ENCODE assay signal across 16 cellular contexts in the genomic region with DNA sequence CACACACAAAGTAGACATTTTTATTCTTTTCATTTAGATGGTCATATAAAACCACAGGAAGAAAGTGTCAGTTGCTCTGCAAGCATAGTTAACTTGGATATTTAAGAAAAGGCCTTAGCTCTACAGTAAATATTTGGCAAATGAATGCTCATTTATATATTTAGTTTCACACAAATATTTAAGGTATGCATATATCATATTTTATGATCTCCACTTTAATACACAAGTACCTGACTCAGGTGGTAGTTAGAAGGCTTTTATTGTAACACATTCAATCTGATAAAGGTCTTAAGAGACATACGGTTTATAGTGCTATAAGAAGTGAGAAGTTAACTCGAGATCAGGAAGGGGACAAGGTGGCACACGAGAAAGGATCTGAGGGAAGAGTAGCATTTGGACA.
DNase-seq lines count a peak whose midpoint lies in the region; ATAC-seq and TF ChIP-seq lines count a peak whose summit lies in the region.
"Had no signal": no experiment of that assay in that cellular context is flagged by ENCODE, and none has a peak within 500 bp of the region (broad histone marks: within the 10 kb centered on the region; RNA-seq: fewer than 3 reads in every experiment).

No MANE protein-coding gene starts in this region.

- H3K27ac ChIP-seq in mammary epithelial cell (ENCODE audit: insufficient read depth, low read depth, low read length) (no peak overlapping the region), PC-3 (ENCODE audit: low read length) (peak overlapping the region; percentile 31)
- H3K27ac ChIP-seq: 22Rv1; A549; BLaER1 treated with 17β-estradiol and CSF1 and Interleukin-3, amounts not matched to agents 10 nM and 100 nM; C4-2B had no signal

- H3K27me3 ChIP-seq in mammary epithelial cell (ENCODE audit: insufficient read depth, low read length) (no peaks in the 10 kb centered on the region), PC-3 (ENCODE audit: low read length) (no peaks in the 10 kb centered on the region)
- H3K27me3 ChIP-seq: BLaER1 treated with 17β-estradiol and CSF1 and Interleukin-3, amounts not matched to agents 10 nM and 100 nM had no signal

- H3K36me3 ChIP-seq in mammary epithelial cell (ENCODE audit: insufficient read depth, low read length) (no peaks in the 10 kb centered on the region), PC-3 (ENCODE audit: low read depth, low read length) (no peaks in the 10 kb centered on the region)

- POLR2A ChIA-PET in PC-3 (lab: Charles Lee; ENCODE audit: unreplicated experiment): no interaction called here

- no peak overlapping the region for H3K9ac ChIP-seq in mammary epithelial cell (ENCODE audit: insufficient read depth, low read length)
- no peak overlapping the region for H3K9ac ChIP-seq in PC-3 (ENCODE audit: low read length)
- H3K9ac ChIP-seq: BLaER1 treated with 17β-estradiol and CSF1 and Interleukin-3, amounts not matched to agents 10 nM and 100 nM had no signal

- no peak overlapping the region for H2AFZ ChIP-seq in mammary epithelial cell (ENCODE audit: low read depth, low read length)
- no peak overlapping the region for H2AFZ ChIP-seq in PC-3 (ENCODE audit: low read length)

- dilution Hi-C loops in mammary epithelial cell (cut with HindIII; ENCODE audit: low sequenced_read_pairs): no loop called here

- no peaks in the 10 kb centered on the region for H4K20me1 ChIP-seq in mammary epithelial cell (ENCODE audit: insufficient read depth, low read length)
- H4K20me1 ChIP-seq in PC-3 (ENCODE audit: low read length): no peaks in the 10 kb centered on the region
- H4K20me1 ChIP-seq: BLaER1 treated with 17β-estradiol and CSF1 and Interleukin-3, amounts not matched to agents 10 nM and 100 nM had no signal

- DNase-seq in T47D (ENCODE audit: low read depth in 1 of 2, low spot score in 1 of 2) (peak; percentile 14 to 59), mammary epithelial cell (no peak), PC-3 (peak; percentile 68), cerebellum (ENCODE audit: low spot score) (no peak)
- no peak for DNase-seq in activated CD4-positive, alpha-beta T cell treated with anti-CD3 and anti-CD28 coated beads for 1 hour
- DNase-seq: AML-193; Caco-2; Calu3; CD4-positive, alpha-beta T cell; CD8-positive, alpha-beta T cell; DMS79 treated with DMSO at 0.1 percent for 48 hours; GF-D8 had no signal

- H3K4me2 ChIP-seq in mammary epithelial cell (ENCODE audit: insufficient read depth, low read depth, low read length) (no peak overlapping the region), PC-3 (ENCODE audit: low read length) (peak overlapping the region; percentile 12; the same call in 1 of the 2 replicates)
- H3K4me2 ChIP-seq: A549; BLaER1 treated with 17β-estradiol and CSF1 and Interleukin-3, amounts not matched to agents 10 nM and 100 nM had no signal

- no TSS peak for BruUV-seq in mammary epithelial cell (replicated peaks; lab: Mats Ljungman, UMichigan)
- no TSS peak for BruUV-seq in PC-3 (replicated peaks; lab: Mats Ljungman, UMichigan)

- in situ Hi-C loops in T47D (cut with HindIII; ENCODE audit: low pct_unique_long_range_greater_than_20kb, low sequenced_read_pairs): no loop called here
- in situ Hi-C loops in mammary epithelial cell (cut with MboI; ENCODE audit: low sequenced_read_pairs in 2 of 2): loop anchor here in 1 of 2 donors (25.0 kb wide), 1 partner anchor 389 kb away; the partner anchor contains the start of gene DDX1

- 48% methylated on average over 3 of the region's 3 CpGs for WGBS in mammary epithelial cell (ENCODE audit: low coverage, missing lambda C conversion rate)

- H3K4me3 ChIP-seq in mammary epithelial cell (replicated peaks in 1 of 3; ENCODE audit: insufficient read depth in 1 of 3, low read depth in 2 of 3, low read length in 3 of 3) (no peak overlapping the region), PC-3 (ENCODE audit: low read length) (no peak overlapping the region)
- H3K4me3 ChIP-seq: A549; BLaER1 treated with 17β-estradiol and CSF1 and Interleukin-3, amounts not matched to agents 10 nM and 100 nM had no signal

- H3K79me2 ChIP-seq in mammary epithelial cell (ENCODE audit: insufficient read depth, low read length) (no peaks in the 10 kb centered on the region), PC-3 (ENCODE audit: low read length) (no peaks in the 10 kb centered on the region)

- no peaks in the 10 kb centered on the region for H3F3A ChIP-seq in PC-3 (ENCODE audit: low read length, unreplicated experiment)

- intact Hi-C loops in mammary epithelial cell (cut with micrococcal nuclease): no loop called here
- intact Hi-C loops in PC-3 (cut with micrococcal nuclease): no loop called here

- ATAC-seq in PC-3: peak; percentile 88
- ATAC-seq: A549; CD8-positive, alpha-beta T cell had no signal

- TF ChIP-seq CTCF in mammary epithelial cell (conservative IDR thresholded peaks at IDR 0.05 in 1 of 2, IDR thresholded peaks at IDR 0.05 in 1 of 2; ENCODE audit: extremely low read depth in 1 of 2, insufficient read depth in 1 of 2, low read depth in 1 of 2, low read length in 2 of 2): no peak
- no peak for TF ChIP-seq CTCF in PC-3 (conservative IDR thresholded peaks at IDR 0.05; ENCODE audit: low read depth, low read length)

- CTCF ChIA-PET in mammary epithelial cell (lab: Charles Lee; ENCODE audit: low non-redundant PET) (no interaction called here), PC-3 (lab: Charles Lee) (no interaction called here)

- H3K4me1 ChIP-seq in mammary epithelial cell (ENCODE audit: insufficient read depth, low read length) (no peaks in the 10 kb centered on the region), PC-3 (ENCODE audit: insufficient read depth, low read length) (peaks cover 28% of the 10 kb centered on the region)
- H3K4me1 ChIP-seq: A549; BLaER1 treated with 17β-estradiol and CSF1 and Interleukin-3, amounts not matched to agents 10 nM and 100 nM; Caco-2 had no signal

- no peaks in the 10 kb centered on the region for H3K9me3 ChIP-seq in mammary epithelial cell (replicated peaks; ENCODE audit: insufficient read depth, low read length)
- H3K9me3 ChIP-seq in PC-3 (ENCODE audit: low read length): no peaks in the 10 kb centered on the region
- H3K9me3 ChIP-seq: A549; BLaER1 treated with 17β-estradiol and CSF1 and Interleukin-3, amounts not matched to agents 10 nM and 100 nM; Caco-2 had no signal

- no peaks in the 10 kb centered on the region for H3K9me2 ChIP-seq in PC-3 (replicated peaks; ENCODE audit: low read length)

Comparison
In these comparisons a context has a peak if more than half of its experiments do, and no peak if none do; other contexts are left out.
1. DNase-seq: peak in T47D (2 of 2) and PC-3 (single experiment); none in mammary epithelial cell (single experiment), cerebellum (single experiment) and activated CD4-positive, alpha-beta T cell treated with anti-CD3 and anti-CD28 coated beads for 1 hour (single experiment).